Comparison of ENCODE assay signal across 8 cellular contexts in the genomic region with DNA sequence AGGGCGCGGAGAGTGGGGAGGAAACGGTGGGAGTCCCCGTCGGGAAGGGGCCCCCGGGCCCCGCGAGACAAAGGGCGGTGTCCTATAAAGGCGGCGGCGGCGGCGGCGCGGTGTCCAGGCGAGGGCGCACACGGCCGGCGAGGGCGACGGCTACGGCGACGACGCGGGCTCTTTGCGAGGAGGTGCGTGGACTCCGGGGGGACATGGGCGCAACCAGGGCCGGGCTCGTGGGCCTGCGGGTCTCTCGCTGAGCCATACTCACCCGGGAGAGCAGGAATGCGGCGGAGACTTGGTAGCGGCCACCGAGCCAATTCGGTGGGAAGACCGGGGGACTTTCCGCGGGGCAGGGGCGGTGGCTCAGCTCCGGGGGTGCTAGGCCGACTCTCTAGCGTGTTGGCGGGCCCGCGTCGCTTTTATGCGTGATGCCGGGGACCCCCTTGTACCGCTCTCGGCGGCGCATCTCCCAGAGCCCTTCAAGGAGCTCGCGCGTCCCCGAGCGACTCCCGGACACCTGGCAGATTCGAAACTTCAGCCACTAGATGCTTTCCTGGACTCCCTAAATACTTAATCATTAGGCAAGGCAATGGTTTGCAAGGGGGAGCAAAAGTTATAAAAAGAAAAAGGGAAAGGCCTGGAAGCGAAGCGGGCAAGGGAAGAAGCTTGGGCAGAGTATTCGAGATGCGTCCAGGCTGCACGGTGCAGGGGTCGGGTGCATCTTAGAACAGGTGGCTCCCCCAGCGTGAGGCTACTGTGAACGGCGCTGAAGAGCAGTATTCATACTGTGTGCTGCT. TPM values are rescaled to one million over a fixed set of nuclear protein-coding genes. Genes with fewer than 3 reads are reported as not detected.
DNase-seq lines count a peak whose midpoint lies in the region; ATAC-seq, FAIRE-seq and TF ChIP-seq lines count a peak whose summit lies in the region.

No MANE protein-coding gene starts in this region.

- H3K56ac ChIP-seq in H9 (ENCODE audit: insufficient read length, low read depth, low read length): no peak overlapping the region

- H3K79me2 ChIP-seq in H9 (ENCODE audit: insufficient read depth, low read length) (no peaks in the 10 kb centered on the region), GM12878 (ENCODE audit: control insufficient read depth, insufficient read depth, low read length) (no peaks in the 10 kb centered on the region)

- peak overlapping the region; percentile 70; the same call in 1 of the 2 replicates for H3K4me3 ChIP-seq in GM12878

- H3K36me3 ChIP-seq in GM12878 (ENCODE audit: control insufficient read depth in 2 of 2, insufficient read depth in 2 of 2, low read length in 1 of 2): no peaks in the 10 kb centered on the region

- H3K9ac ChIP-seq in H9 (ENCODE audit: extremely low read depth, insufficient read length, low read length) (no peak overlapping the region), GM12878 (ENCODE audit: control insufficient read depth, insufficient read depth, low read length) (peak overlapping the region; percentile 26)

- no peak for FAIRE-seq in GM12878 (lab: Jason Lieb, UNC)

- H3K4me3 Mint-ChIP-seq in H9 (peak overlapping the region; percentile 64 to 81), immature natural killer cell (peak overlapping the region; percentile 55 to 82 (median 72))
- H3K4me3 Mint-ChIP-seq in stimulated activated memory B cell treated with anti-CD40 and anti-IgM and Interleukin-4, amounts not matched to agents 10 μg/mL and 1 μg/mL and 100 μg/mL, for 72 hours: peak overlapping the region; percentile 82

- peak overlapping the region; percentile 56 for H3K18ac ChIP-seq in H9 (ENCODE audit: insufficient read length, low read depth, low read length)

- no TSS peak for BruUV-seq in GM12878 (replicated peaks; lab: Mats Ljungman, UMichigan)

- H3K27ac ChIP-seq in H9 (ENCODE audit: insufficient read length, low read depth, low read length) (no peak overlapping the region), GM12878 (ENCODE audit: control insufficient read depth, insufficient read depth) (no peak overlapping the region)

- DNase-seq in NCI-H1436 (lab: John Stamatoyannopoulos, UW) (peak; percentile 26), NCI-H1436 treated with DMSO at 0.1 percent for 48 hours (lab: John Stamatoyannopoulos, UW) (no peak), H9 (peak; percentile 43), NCI-H2227 (lab: John Stamatoyannopoulos, UW; ENCODE audit: unreplicated experiment) (peak; percentile 39), GM12878 (ENCODE audit: low read depth, low spot score) (no peak), immature natural killer cell (peak in 1 of 3 donors; percentile 1), cerebellar nuclear complex (lab: John Stamatoyannopoulos, UW) (no peak)

- H3K9me3 Mint-ChIP-seq in H9: peaks cover 0 to 4% of the 10 kb centered on the region in 2 experiments; a peak in 1 of 5 replicates
- peaks cover 0 to 1% (median 0%) of the 10 kb centered on the region in 6 donors for H3K9me3 Mint-ChIP-seq in immature natural killer cell
- no peaks in the 10 kb centered on the region for H3K9me3 Mint-ChIP-seq in stimulated activated memory B cell treated with anti-CD40 and anti-IgM and Interleukin-4, amounts not matched to agents 10 μg/mL and 1 μg/mL and 100 μg/mL, for 72 hours

- no peaks in the 10 kb centered on the region for H3K79me1 ChIP-seq in H9 (ENCODE audit: insufficient read depth, low read depth, low read length, poor library complexity, severe bottlenecking)

- SMC1A ChIA-PET in GM12878 (lab: Charles Lee; ENCODE audit: uncharacterized antibody, unreplicated experiment): interaction anchor here (1.2 kb wide), 1 partner anchor 45 kb away, joined by 3 read pairs; no protein-coding TSS in a partner anchor

- H3K36me3 Mint-ChIP-seq in H9 (ENCODE audit: insufficient read depth in 1 of 3, low read depth in 3 of 3) (0 out of 7 replicates have a peak, but pooled peaks cover 0 to 4% (median 0%) of the 10 kb centered on the region in 3 experiments), immature natural killer cell (peaks cover 0 to 3% (median 0%) of the 10 kb centered on the region in 3 donors)
- H3K36me3 Mint-ChIP-seq in stimulated activated memory B cell treated with anti-CD40 and anti-IgM and Interleukin-4, amounts not matched to agents 10 μg/mL and 1 μg/mL and 100 μg/mL, for 72 hours: no peaks in the 10 kb centered on the region

- peak overlapping the region; percentile 94 for H3K14ac ChIP-seq in H9 (ENCODE audit: insufficient read depth, low read length)

- H2AFZ ChIP-seq in H9 (ENCODE audit: low read length) (peak overlapping the region; percentile 70), GM12878 (ENCODE audit: control insufficient read depth, low read depth, low read length) (peak overlapping the region; percentile 85)

- peak; percentile 89 for ATAC-seq in GM12878
- ATAC-seq in stimulated activated memory B cell treated with anti-CD40 and anti-IgM and Interleukin-4, amounts not matched to agents 10 μg/mL and 1 μg/mL and 100 μg/mL, for 72 hours: peak; percentile 85

- intact Hi-C loops in GM12878 (cut with micrococcal nuclease; ENCODE audit: unreplicated experiment): no loop called here

- TF ChIP-seq RAD21 in GM12878 (IDR thresholded peaks at IDR 0.05; ENCODE audit: insufficient read depth, low read depth, low read length): no peak

- H2BK5ac ChIP-seq in H9 (ENCODE audit: insufficient read length, low read length): no peak overlapping the region

- no CpG with 5 or more reads among the region's 75 CpGs for WGBS in H9 (ENCODE audit: extremely low coverage, insufficient read length, low lambda C conversion rate)
- 5% methylated on average over 72 of the region's 75 CpGs for WGBS in GM12878 (ENCODE audit: insufficient coverage, insufficient replicate concordance, low lambda C conversion rate, missing lambda C conversion rate)

- POLR2A ChIA-PET in GM12878 (lab: Charles Lee): interaction anchor here (0.5 kb wide), 1 partner anchor 21 kb away, joined by 3 read pairs; no protein-coding TSS in a partner anchor

- in situ Hi-C loops in GM12878 (cut with MboI): no loop called here

- H3K27me3 ChIP-seq in H9 (ENCODE audit: insufficient read depth, low read length) (peaks cover 15% of the 10 kb centered on the region; the same call in 1 of the 2 replicates), GM12878 (replicated peaks in 1 of 2; ENCODE audit: control insufficient read depth in 2 of 2, insufficient read depth in 2 of 2, low read length in 1 of 2) (no peaks in the 10 kb centered on the region; a peak in 1 of 4 replicates)

- no peaks in the 10 kb centered on the region for H4K20me1 ChIP-seq in H9 (ENCODE audit: control insufficient read depth, insufficient read depth, insufficient read length)
- H4K20me1 ChIP-seq in GM12878 (ENCODE audit: control insufficient read depth, insufficient read depth): no peaks in the 10 kb centered on the region

- CTCF ChIA-PET in GM12878 (lab: Yijun Ruan, JAX): interaction anchor here (0.6 to 1.6 kb wide), 8 partner anchors 19 to 207 kb away, joined by 3 to 9 read pairs (median 3); no protein-coding TSS in a partner anchor

- no peak overlapping the region for H3K27ac Mint-ChIP-seq in H9
- H3K27ac Mint-ChIP-seq in immature natural killer cell: peak overlapping the region in 1 of 6 donors; percentile 28
- H3K27ac Mint-ChIP-seq in stimulated activated memory B cell treated with anti-CD40 and anti-IgM and Interleukin-4, amounts not matched to agents 10 μg/mL and 1 μg/mL and 100 μg/mL, for 72 hours: peak overlapping the region; percentile 43

- TF ChIP-seq POLR2A in GM12878 (IDR thresholded peaks at IDR 0.05; ENCODE audit: low read depth, low read length): peak; percentile 45; the same call in 1 of the 2 replicates

- peaks cover 11% of the 10 kb centered on the region for H3K23me2 ChIP-seq in H9 (ENCODE audit: insufficient read length, low read depth, low read length, poor library complexity, severe bottlenecking)

- no peak for TF ChIP-seq EP300 in GM12878 (IDR thresholded peaks at IDR 0.05; ENCODE audit: borderline replicate concordance in 1 of 2, control insufficient read depth in 1 of 2, low read depth in 2 of 2, low read length in 2 of 2)

- H2BK120ac ChIP-seq in H9 (ENCODE audit: low read depth, low read length, poor library complexity, severe bottlenecking): peak overlapping the region; percentile 92

- H2AK5ac ChIP-seq in H9 (ENCODE audit: insufficient read length, low read length): no peak overlapping the region

- RAD21 ChIA-PET in GM12878 (lab: Charles Lee; ENCODE audit: unreplicated experiment): interaction anchor here (1.4 kb wide), 1 partner anchor 62 kb away, joined by 6 read pairs; no protein-coding TSS in a partner anchor

- no peak overlapping the region for H2BK20ac ChIP-seq in H9 (ENCODE audit: low read depth, low read length, poor library complexity, severe bottlenecking)

- H4K91ac ChIP-seq in H9 (ENCODE audit: insufficient read length, low read depth, low read length): no peak overlapping the region

- H3K4me1 Mint-ChIP-seq in H9 (peaks cover 42 to 43% of the 10 kb centered on the region in 2 experiments), immature natural killer cell (peaks cover 8 to 15% of the 10 kb centered on the region in 2 donors)
- H3K4me1 Mint-ChIP-seq in stimulated activated memory B cell treated with anti-CD40 and anti-IgM and Interleukin-4, amounts not matched to agents 10 μg/mL and 1 μg/mL and 100 μg/mL, for 72 hours: peaks cover 19% of the 10 kb centered on the region

- H3K4me2 ChIP-seq in H9 (ENCODE audit: insufficient read depth, insufficient read length, low read length) (peak overlapping the region; percentile 71), GM12878 (ENCODE audit: control insufficient read depth, insufficient read depth) (peak overlapping the region; percentile 93)

- H3K27me3 Mint-ChIP-seq in H9 (ENCODE audit: low read depth) (peaks cover 71% of the 10 kb centered on the region), immature natural killer cell (ENCODE audit: low read depth in 3 of 3) (peaks cover 3 to 21% (median 14%) of the 10 kb centered on the region in 3 donors)
- H3K27me3 Mint-ChIP-seq in stimulated activated memory B cell treated with anti-CD40 and anti-IgM and Interleukin-4, amounts not matched to agents 10 μg/mL and 1 μg/mL and 100 μg/mL, for 72 hours: no peaks in the 10 kb centered on the region

- H4K8ac ChIP-seq in H9 (replicated peaks; ENCODE audit: insufficient read length, low read depth, low read length): no peak overlapping the region

- no peak overlapping the region for H3K23ac ChIP-seq in H9 (ENCODE audit: insufficient read length, low read depth, low read length)

- no peak overlapping the region for H2BK15ac ChIP-seq in H9 (ENCODE audit: low read depth, low read length)

- H4K5ac ChIP-seq in H9 (ENCODE audit: insufficient read length, low read depth, low read length): no peak overlapping the region

- no peak overlapping the region for H2BK12ac ChIP-seq in H9 (ENCODE audit: insufficient read length, low read depth, low read length)

- no peak overlapping the region for H3T11ph ChIP-seq in H9 (ENCODE audit: low read length)

- no peak overlapping the region; the same call in 1 of the 2 replicates for H3K4ac ChIP-seq in H9 (ENCODE audit: low read depth, low read length)

- H3K9me3 ChIP-seq in H9 (ENCODE audit: control insufficient read depth, low read depth, low read length) (no peaks in the 10 kb centered on the region), GM12878 (replicated peaks; ENCODE audit: control insufficient read depth, insufficient read depth, low read length) (no peaks in the 10 kb centered on the region)

- TF ChIP-seq CTCF in H9 (conservative IDR thresholded peaks at IDR 0.05) (peak; percentile 37; the same call in 2 of the 3 replicates), GM12878 (IDR thresholded peaks at IDR 0.05 in 2 of 3, conservative IDR thresholded peaks at IDR 0.05 in 1 of 3; ENCODE audit: control insufficient read depth in 2 of 3, extremely low read depth in 1 of 3, insufficient read depth in 1 of 3, low read depth in 3 of 3, low read length in 3 of 3) (peak in 2 of 3 experiments; percentile 19 to 35; a peak in 4 of 6 replicates)

- no peaks in the 10 kb centered on the region; the same call in 1 of the 2 replicates for H3K4me1 ChIP-seq in H9 (ENCODE audit: insufficient read depth, low read length)
- no peaks in the 10 kb centered on the region for H3K4me1 ChIP-seq in GM12878 (ENCODE audit: control insufficient read depth, insufficient read depth, low read length)

RNA-seq across cellular contexts. Expression of gene TAL2, which starts 5.9 kb away (rescaled TPM):
- total RNA-seq in H9 (2021) (0.50 and 1.1 TPM in 2 replicates), GM12878 (2014; rRNA removed) (0.17 and 0.27 TPM in 2 replicates), GM12878 (2014; rRNA removed; fragmentation: Illumina TruSeq; extraction: Trizol) (0.36 and 0.41 TPM in 2 replicates), GM12878 (2021) (0.46 TPM in 1 of 2 replicates, not detected in the other)
- total RNA-seq in GM12878 (2013; cell fraction: nucleolus; rRNA removed): 1.1 TPM in 1 of 2 replicates, not detected in the other
- polyA plus RNA-seq in GM12878 (2011; ENCODE audit: low read depth): not detected
- polyA plus RNA-seq in GM12878 (2011; rRNA removed) (0.34 TPM in 1 of 2 replicates, not detected in the other), GM12878 (2014; fragmentation: Illumina TruSeq; extraction: Trizol) (0.51 TPM in 1 of 2 replicates, not detected in the other), GM12878 (2014; fragmentation: Nextera tagmentation; extraction: Ambion mirVana) (under 1 TPM; 0.16 to 0.34 TPM), GM12878 (2014; rRNA removed) (0.56 TPM in 1 of 2 replicates, not detected in the other), GM12878 (2016; fragmentation: Nextera tagmentation; extraction: Ambion mirVana) (under 1 TPM; 0.20 to 0.44 TPM), immature natural killer cell (not detected)
- 0.13 and 0.35 TPM in 2 replicates for polyA plus RNA-seq in GM12878 (2011; cell fraction: cytosol; rRNA removed)
- 0.28 and 0.60 TPM in 2 replicates for polyA plus RNA-seq in GM12878 (2011; cell fraction: nucleus; rRNA removed)
- polyA plus RNA-seq in GM12878 (2012): 0.41 TPM in 1 of 2 replicates, not detected in the other
- polyA minus RNA-seq in GM12878 (2011; rRNA and poly(A)+ RNA removed): 0.41 TPM in 1 of 2 replicates, not detected in the other
- polyA minus RNA-seq in GM12878 (2011; cell fraction: cytosol; rRNA and poly(A)+ RNA removed): not detected in 2 replicates
- polyA minus RNA-seq in GM12878 (2011; cell fraction: nucleus; rRNA and poly(A)+ RNA removed): not detected in 2 replicates

RNA-seq across cellular contexts. Expression of gene TMEM38B, which starts 38.0 kb away (rescaled TPM):
- total RNA-seq in H9 (2021) (14.5 and 17.1 TPM in 2 replicates), GM12878 (2014; rRNA removed) (9.5 and 14.2 TPM in 2 replicates), GM12878 (2014; rRNA removed; fragmentation: Illumina TruSeq; extraction: Trizol) (9.3 TPM in 2 replicates), GM12878 (2021) (14.9 and 18.3 TPM in 2 replicates)
- total RNA-seq in GM12878 (2013; cell fraction: nucleolus; rRNA removed): 25.8 and 27.3 TPM in 2 replicates
- 3.8 TPM for polyA plus RNA-seq in GM12878 (2011; ENCODE audit: low read depth)
- polyA plus RNA-seq in GM12878 (2011; rRNA removed) (17.6 and 25.2 TPM in 2 replicates), GM12878 (2014; fragmentation: Illumina TruSeq; extraction: Trizol) (6.7 and 8.4 TPM in 2 replicates), GM12878 (2014; fragmentation: Nextera tagmentation; extraction: Ambion mirVana) (10 to 100 TPM in 1 of 2 experiments, 1 to 10 TPM in 1; 9.9 to 15.4 TPM), GM12878 (2014; rRNA removed) (7.3 and 10.6 TPM in 2 replicates), GM12878 (2016; fragmentation: Nextera tagmentation; extraction: Ambion mirVana) (10 to 100 TPM; 14.7 to 22.5 TPM), immature natural killer cell (10 to 100 TPM; 15.9 to 21.3 (median 17.9) TPM)
- 10.7 and 11.8 TPM in 2 replicates for polyA plus RNA-seq in GM12878 (2011; cell fraction: cytosol; rRNA removed)
- 4.9 and 5.1 TPM in 2 replicates for polyA plus RNA-seq in GM12878 (2011; cell fraction: nucleus; rRNA removed)
- 6.6 and 7.6 TPM in 2 replicates for polyA plus RNA-seq in GM12878 (2012)
- 9.5 and 12.2 TPM in 2 replicates for polyA minus RNA-seq in GM12878 (2011; rRNA and poly(A)+ RNA removed)
- 2.7 and 9.2 TPM in 2 replicates for polyA minus RNA-seq in GM12878 (2011; cell fraction: cytosol; rRNA and poly(A)+ RNA removed)
- 16.9 and 22.3 TPM in 2 replicates for polyA minus RNA-seq in GM12878 (2011; cell fraction: nucleus; rRNA and poly(A)+ RNA removed)

Comparison
In these comparisons a context has a peak if more than half of its experiments do, and no peak if none do; other contexts are left out.
1. DNase-seq: peak in NCI-H1436 (single experiment), H9 (single experiment) and NCI-H2227 (single experiment); none in NCI-H1436 treated with DMSO at 0.1 percent for 48 hours (single experiment), GM12878 (single experiment) and cerebellar nuclear complex (0 of 2).
2. Peak in every context shown above with its lines, with median percentiles within 50 percentile points of each other: H3K4me3 Mint-ChIP-seq.